Comparison of ENCODE assay signal across 16 cellular contexts in the genomic region with DNA sequence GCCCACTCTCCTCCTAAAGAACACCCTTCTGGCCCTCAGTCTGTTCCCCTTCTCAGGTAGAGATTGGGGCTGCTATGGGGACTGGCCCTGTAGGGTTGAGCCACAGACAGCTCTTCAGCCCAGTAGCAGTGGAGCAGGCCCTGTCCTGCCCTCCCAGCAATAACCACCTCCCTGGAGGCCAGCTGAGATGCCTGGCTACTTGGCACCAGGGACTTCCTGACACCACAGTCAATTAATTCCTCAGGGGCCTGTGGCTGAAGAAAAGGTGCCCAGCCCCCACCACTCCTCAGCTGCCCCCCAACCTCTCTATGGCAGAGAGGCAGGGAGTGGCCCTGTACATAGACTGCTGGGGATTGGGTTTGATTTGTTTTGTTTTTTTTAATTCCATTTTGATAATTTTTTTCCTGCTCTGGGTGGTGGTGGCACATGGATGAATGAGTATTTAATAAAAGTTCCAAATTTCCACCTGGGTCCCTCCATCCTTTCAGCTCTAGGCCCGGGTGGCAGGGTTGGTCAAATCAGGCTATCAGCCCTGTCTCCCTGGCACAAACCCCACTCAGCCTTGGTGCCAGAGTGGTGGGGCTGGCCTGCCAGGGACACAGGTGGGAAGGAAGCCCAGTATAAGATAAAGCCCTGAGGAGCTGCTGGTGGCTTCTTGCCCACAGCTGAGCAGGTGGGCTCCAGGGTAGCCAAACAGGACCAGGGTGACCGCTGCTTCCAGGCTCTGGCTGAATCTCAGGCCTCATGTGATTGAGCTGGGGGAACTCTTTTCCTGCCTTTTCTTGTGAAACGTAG. TPM values are rescaled to one million over a fixed set of nuclear protein-coding genes. Genes with fewer than 3 reads are reported as not detected.
DNase-seq lines count a peak whose midpoint lies in the region; ATAC-seq, FAIRE-seq and TF ChIP-seq lines count a peak whose summit lies in the region.
"Had no signal": no experiment of that assay in that cellular context is flagged by ENCODE, and none has a peak within 500 bp of the region (broad histone marks: within the 10 kb centered on the region; RNA-seq: fewer than 3 reads in every experiment).

No MANE protein-coding gene starts in this region.

- H3K9me3 ChIP-seq in BLaER1 (no peaks in the 10 kb centered on the region), Panc1 (ENCODE audit: control insufficient read depth, insufficient read depth, low read depth, low read length) (no peaks in the 10 kb centered on the region), neutrophil (no peaks in the 10 kb centered on the region)
- H3K9me3 ChIP-seq: Peyer's patch had no signal

- H3K9ac ChIP-seq in BLaER1: peak overlapping the region; percentile 96

- no peak for FAIRE-seq in D721Med (lab: Jason Lieb, UNC)

- no peak overlapping the region for H3K4me3 ChIP-seq in BLaER1
- no peak overlapping the region for H3K4me3 ChIP-seq in Panc1 (ENCODE audit: low read depth in 2 of 2, low read length in 2 of 2)
- no peak overlapping the region for H3K4me3 ChIP-seq in neutrophil (ENCODE audit: low read depth in 1 of 2, low read length in 1 of 2)
- H3K4me3 ChIP-seq: Peyer's patch had no signal

- in situ Hi-C loops in Panc1 (cut with HindIII; ENCODE audit: low pct_unique_long_range_greater_than_20kb, low sequenced_read_pairs): no loop called here

- H3K4me1 ChIP-seq in BLaER1 (peaks cover 96% of the 10 kb centered on the region), Panc1 (ENCODE audit: control insufficient read depth, insufficient read depth, low read length) (no peaks in the 10 kb centered on the region), neutrophil (ENCODE audit: control insufficient read depth in 1 of 2, insufficient read depth in 1 of 2, low read depth in 1 of 2, low read length in 1 of 2) (peaks cover 39 to 45% of the 10 kb centered on the region in 2 experiments)

- peak overlapping the region; percentile 98 for H3K27ac ChIP-seq in BLaER1
- H3K27ac ChIP-seq in Panc1 (ENCODE audit: low read length): no peak overlapping the region
- H3K27ac ChIP-seq in neutrophil: peak overlapping the region; percentile 98
- H3K27ac ChIP-seq: Peyer's patch had no signal

- ATAC-seq in Panc1: no peak
- ATAC-seq in HG02571 (IDR thresholded peaks at IDR 0.05; ENCODE audit: unreplicated experiment): no peak

- H3K36me3 ChIP-seq in BLaER1 (peaks cover 36% of the 10 kb centered on the region), Panc1 (ENCODE audit: control insufficient read depth, insufficient read depth, low read length) (peaks cover 2% of the 10 kb centered on the region; the same call in 1 of the 2 replicates), neutrophil (peaks cover 31% of the 10 kb centered on the region)

- intact Hi-C loops in Panc1 (cut with micrococcal nuclease; ENCODE audit: unreplicated experiment): no loop called here

- CTCF ChIA-PET in Panc1 (lab: Charles Lee): interaction anchor here (0.6 to 1.0 kb wide), 3 partner anchors 9 to 155 kb away, joined by 3 to 5 read pairs (median 3); partner anchors contain the start of gene PPARD

- POLR2A ChIA-PET in Panc1 (lab: Charles Lee): no interaction called here

- DNase-seq in DMS79 treated with DMSO at 0.1 percent for 48 hours (lab: John Stamatoyannopoulos, UW) (peak; percentile 55), DMS79 (lab: John Stamatoyannopoulos, UW) (no peak), Panc1 (ENCODE audit: low read depth, low spot score) (no peak), D721Med (ENCODE audit: insufficient read length, low spot score) (no peak)
- DNase-seq in activated effector memory CD4-positive, alpha-beta T cell treated with Interleukin-2 at 50 U/mL for 16 hours: no peak
- DNase-seq: HCEC 1CT, IMR-90, NCI-H1436 treated with DMSO at 0.1 percent for 48 hours, NCI-H2081 treated with DMSO at 0.1 percent for 48 hours, NCI-H446, NCI-H748 treated with DMSO at 0.1 percent for 48 hours, Peyer's patch, SIG-M5 had no signal

- peaks cover 8% of the 10 kb centered on the region for H4K20me1 ChIP-seq in BLaER1

- peak overlapping the region; percentile 100 for H3K4me2 ChIP-seq in BLaER1

- no peak for TF ChIP-seq CTCF in Panc1 (IDR thresholded peaks at IDR 0.05)
- TF ChIP-seq CTCF in neutrophil (IDR thresholded peaks at IDR 0.05): no peak
- no peak for TF ChIP-seq CTCF in D721Med (IDR thresholded peaks at IDR 0.05; ENCODE audit: insufficient read depth, missing control alignments)

- H3K27me3 ChIP-seq in BLaER1 (no peaks in the 10 kb centered on the region), Panc1 (ENCODE audit: control insufficient read depth, insufficient read depth, low read length) (no peaks in the 10 kb centered on the region), neutrophil (no peaks in the 10 kb centered on the region)
- H3K27me3 ChIP-seq: Peyer's patch had no signal

- TSS peak; percentile 49 for BruUV-seq in Panc1 (replicated peaks; lab: Mats Ljungman, UMichigan)

RNA-seq across cellular contexts. Expression of gene DEF6, which starts 1.9 kb away (rescaled TPM):
- 0.59 TPM for total RNA-seq in Panc1 (2021; ENCODE audit: unreplicated experiment)
- polyA plus RNA-seq in Panc1 (2012; ENCODE audit: insufficient read length): not detected

RNA-seq across cellular contexts. Expression of gene ZNF76, which starts 36.2 kb away (rescaled TPM):
- total RNA-seq in Panc1 (2021; ENCODE audit: unreplicated experiment): 41.5 TPM
- polyA plus RNA-seq in Panc1 (2012; ENCODE audit: insufficient read length): 43.6 TPM

RNA-seq across cellular contexts. Expression of gene PPARD, which starts 46.6 kb away (rescaled TPM):
- 14.4 TPM for total RNA-seq in Panc1 (2021; ENCODE audit: unreplicated experiment)
- 17.8 TPM for polyA plus RNA-seq in Panc1 (2012; ENCODE audit: insufficient read length)
